8 cellular contexts compared by ENCODE assay signal in genomic region chr7:2553831-2554581, GRCh38. TPM values are rescaled to one million over a fixed set of nuclear protein-coding genes. Genes with fewer than 3 reads are reported as not detected.
A peak's percentile ranks its signal among the peaks of the same experiment; 100 is the strongest.
DNase-seq lines count a peak whose midpoint lies in the region; ATAC-seq, FAIRE-seq and TF ChIP-seq lines count a peak whose summit lies in the region.

No MANE protein-coding gene starts in this region.

- CTCF ChIA-PET in endothelial cell of umbilical vein (lab: Charles Lee), result no interaction called here

- H3F3A ChIP-seq in OCI-LY1 (ENCODE audit: insufficient read depth, low read length), result no peaks in the 10 kb centered on the region

- TF ChIP-seq CTCF in DND-41 (IDR thresholded peaks at IDR 0.05; ENCODE audit: borderline replicate concordance, extremely low read depth, low read length, poor library complexity, severe bottlenecking) (no peak), OCI-LY1 (IDR thresholded peaks at IDR 0.05; ENCODE audit: low read length) (no peak), endothelial cell of umbilical vein (IDR thresholded peaks at IDR 0.05; ENCODE audit: extremely low read depth in 1 of 2, insufficient read depth in 1 of 2, low read depth in 1 of 2, low read length in 2 of 2) (no peak), ovary (IDR thresholded peaks at IDR 0.05) (no peak), thyroid gland (IDR thresholded peaks at IDR 0.05) (no peak)

- H3K9me3 ChIP-seq in DND-41 (ENCODE audit: insufficient read depth, low read length, severe bottlenecking) (no peaks in the 10 kb centered on the region), OCI-LY1 (ENCODE audit: low read length) (no peaks in the 10 kb centered on the region), endothelial cell of umbilical vein (replicated peaks; ENCODE audit: control insufficient read depth, insufficient read depth, low read length) (no peaks in the 10 kb centered on the region), ovary (no peaks in the 10 kb centered on the region), thyroid gland (no peaks in the 10 kb centered on the region)

- dilution Hi-C loops in endothelial cell of umbilical vein (cut with MboI; ENCODE audit: extremely low pct_ligation_motif_present, low sequenced_read_pairs), result no loop called here

- ATAC-seq in DND-41 (ENCODE audit: insufficient read depth, low read depth), result no peak
- ATAC-seq in GM18867 (IDR thresholded peaks at IDR 0.05; ENCODE audit: unreplicated experiment), result no peak

- peak overlapping the region; percentile 99 for H3K9ac ChIP-seq in DND-41 (ENCODE audit: low read depth, low read length)
- peak overlapping the region; percentile 65 for H3K9ac ChIP-seq in OCI-LY1 (ENCODE audit: low read length)
- no peak overlapping the region for H3K9ac ChIP-seq in endothelial cell of umbilical vein (replicated peaks; ENCODE audit: extremely low read depth, insufficient read depth, low read length)

- WGBS in ovary, 3 donors, result 66 to 72% (median 68%) methylated on average over 16 of the region's 16 CpGs
- WGBS in thyroid gland, 2 donors, result 79 to 80% methylated on average over 15 to 16 of the region's 16 CpGs

- H3K36me3 ChIP-seq in DND-41 (ENCODE audit: insufficient read depth, low read length), result peaks cover 22% of the 10 kb centered on the region
- H3K36me3 ChIP-seq in OCI-LY1 (ENCODE audit: insufficient read depth, low read length), result peaks cover 18% of the 10 kb centered on the region
- peaks cover 0 to 2% of the 10 kb centered on the region in 2 experiments for H3K36me3 ChIP-seq in endothelial cell of umbilical vein (ENCODE audit: control insufficient read depth in 2 of 2, extremely low read depth in 1 of 2, insufficient read depth in 2 of 2, low read length in 2 of 2)
- H3K36me3 ChIP-seq in ovary, result no peaks in the 10 kb centered on the region
- no peaks in the 10 kb centered on the region for H3K36me3 ChIP-seq in thyroid gland

- TF ChIP-seq POLR2A in endothelial cell of umbilical vein (IDR thresholded peaks at IDR 0.05; ENCODE audit: low read depth, low read length) (no peak), ovary (IDR thresholded peaks at IDR 0.05) (no peak), thyroid gland (IDR thresholded peaks at IDR 0.05) (no peak)

- no peaks in the 10 kb centered on the region for H3K9me2 ChIP-seq in OCI-LY1 (ENCODE audit: low read depth, low read length)

- H3K79me2 ChIP-seq in DND-41 (ENCODE audit: insufficient read depth, low read length) (peaks cover 35% of the 10 kb centered on the region), OCI-LY1 (ENCODE audit: insufficient read depth, low read length) (no peaks in the 10 kb centered on the region), endothelial cell of umbilical vein (ENCODE audit: control insufficient read depth, insufficient read depth, low read length) (peaks cover 13% of the 10 kb centered on the region)

- H3K4me1 ChIP-seq in DND-41 (ENCODE audit: insufficient read depth, low read length) (peaks cover 37% of the 10 kb centered on the region), OCI-LY1 (ENCODE audit: insufficient read depth, low read length, severe bottlenecking) (peaks cover 22% of the 10 kb centered on the region), endothelial cell of umbilical vein (ENCODE audit: control insufficient read depth, extremely low read depth, insufficient read depth, low read length) (peaks cover 9% of the 10 kb centered on the region), ovary (ENCODE audit: insufficient read depth) (peaks cover 9% of the 10 kb centered on the region), thyroid gland (peaks cover 14 to 19% of the 10 kb centered on the region in 2 donors)

- no peak for TF ChIP-seq EP300 in ovary (IDR thresholded peaks at IDR 0.05)

- peak overlapping the region; percentile 87 to 97 for H3K4me3 ChIP-seq in DND-41 (ENCODE audit: low read depth in 1 of 2, low read length in 2 of 2)
- H3K4me3 ChIP-seq in OCI-LY1 (ENCODE audit: low read depth, low read length, poor library complexity, severe bottlenecking), result peak overlapping the region; percentile 87
- peak overlapping the region in 1 of 3 experiments; percentile 81 for H3K4me3 ChIP-seq in endothelial cell of umbilical vein (replicated peaks in 1 of 3; ENCODE audit: insufficient read depth in 1 of 3, low read depth in 1 of 3, low read length in 3 of 3)
- H3K4me3 ChIP-seq in ovary, result peak overlapping the region; percentile 93
- peak overlapping the region in 1 of 3 donors; percentile 83 for H3K4me3 ChIP-seq in thyroid gland (replicated peaks in 1 of 3)

- POLR2A ChIA-PET in endothelial cell of umbilical vein (lab: Charles Lee), result no interaction called here

- TSS peak; percentile 20 for BruUV-seq in endothelial cell of umbilical vein (replicated peaks; lab: Mats Ljungman, UMichigan)

- intact Hi-C loops in endothelial cell of umbilical vein (cut with micrococcal nuclease) (loop anchor here (2.0 kb wide), 3 partner anchors 25 to 79 kb away; no protein-coding TSS in a partner anchor), ovary (cut with DNase I) (loop anchor here in 2 of 4 donors (2.0 to 10.0 kb wide), 3 partner anchors 63 to 311 kb away; partner anchors contain the start of gene TTYH3 (in 1 of the 2)), thyroid gland (cut with DNase I) (loop anchor here (5.0 to 10.0 kb wide), 2 partner anchors 72 to 291 kb away; partner anchors contain the start of gene GNA12)

- no peak for FAIRE-seq in endothelial cell of umbilical vein (lab: Jason Lieb, UNC)

- peak overlapping the region; percentile 100 for H3K27ac ChIP-seq in DND-41 (ENCODE audit: low read length)
- peak overlapping the region; percentile 44 for H3K27ac ChIP-seq in OCI-LY1 (ENCODE audit: low read depth, low read length, poor library complexity, severe bottlenecking)
- no peak overlapping the region for H3K27ac ChIP-seq in endothelial cell of umbilical vein (ENCODE audit: insufficient read depth, low read depth, low read length)
- H3K27ac ChIP-seq in ovary, result no peak overlapping the region
- H3K27ac ChIP-seq in thyroid gland, result no peak overlapping the region

- H2AFZ ChIP-seq in DND-41 (ENCODE audit: low read depth, low read length) (peak overlapping the region; percentile 98; the same call in 1 of the 2 replicates), OCI-LY1 (ENCODE audit: low read length) (no peak overlapping the region), endothelial cell of umbilical vein (ENCODE audit: low read depth, low read length) (no peak overlapping the region)

- H4K20me1 ChIP-seq in DND-41 (ENCODE audit: insufficient read depth, low read length) (peaks cover 5% of the 10 kb centered on the region), OCI-LY1 (ENCODE audit: insufficient read depth, low read length) (no peaks in the 10 kb centered on the region), endothelial cell of umbilical vein (replicated peaks; ENCODE audit: control insufficient read depth, extremely low read depth, insufficient read depth, low read length) (no peaks in the 10 kb centered on the region)

- H3K27me3 ChIP-seq in DND-41 (ENCODE audit: insufficient read depth, low read length, poor library complexity), result no peaks in the 10 kb centered on the region
- H3K27me3 ChIP-seq in OCI-LY1 (ENCODE audit: insufficient read depth, low read length), result no peaks in the 10 kb centered on the region
- no peaks in the 10 kb centered on the region for H3K27me3 ChIP-seq in endothelial cell of umbilical vein (ENCODE audit: control insufficient read depth in 2 of 2, insufficient read depth in 2 of 2, low read length in 2 of 2)
- H3K27me3 ChIP-seq in ovary, result no peaks in the 10 kb centered on the region
- H3K27me3 ChIP-seq in thyroid gland, result no peaks in the 10 kb centered on the region

- peak overlapping the region; percentile 100 for H3K4me2 ChIP-seq in DND-41 (ENCODE audit: insufficient read depth, low read length)
- H3K4me2 ChIP-seq in OCI-LY1 (ENCODE audit: low read length), result peak overlapping the region; percentile 97
- peak overlapping the region; percentile 64 for H3K4me2 ChIP-seq in endothelial cell of umbilical vein (ENCODE audit: insufficient read depth, low read length)

- H3K9me1 ChIP-seq in endothelial cell of umbilical vein (replicated peaks; ENCODE audit: control insufficient read depth, extremely low read depth, insufficient read depth, low read length), result no peaks in the 10 kb centered on the region

- DNase-seq in DND-41 (no peak), endothelial cell of umbilical vein (ENCODE audit: low read depth, low spot score) (no peak), ovary (peak in 1 of 5 donors; percentile 37), amygdala (lab: John Stamatoyannopoulos, UW) (no peak), thyroid gland (no peak), CD1c-positive myeloid dendritic cell (ENCODE audit: extremely low spot score) (no peak)

RNA-seq across cellular contexts. Expression of gene BRAT1, which starts 1.3 kb away (rescaled TPM):
- 31.6 and 32.2 TPM in 2 replicates for total RNA-seq in endothelial cell of umbilical vein
- 31.1 and 40.3 TPM in 2 replicates for polyA plus RNA-seq in endothelial cell of umbilical vein
- 17.5 and 24.9 TPM in 2 replicates for polyA plus RNA-seq in endothelial cell of umbilical vein (2011; cell fraction: cytosol; rRNA removed)
- polyA plus RNA-seq in endothelial cell of umbilical vein (2011; cell fraction: nucleus; rRNA removed), result 64.9 and 75.7 TPM in 2 replicates
- 22.1 and 23.0 TPM in 2 replicates for polyA plus RNA-seq in endothelial cell of umbilical vein (2012)
- polyA minus RNA-seq in endothelial cell of umbilical vein, result 13.8 and 14.1 TPM in 2 replicates
- 29.8 TPM for polyA minus RNA-seq in endothelial cell of umbilical vein (2011; cell fraction: cytosol; rRNA and poly(A)+ RNA removed)
- 10.8 and 13.0 TPM in 2 replicates for polyA minus RNA-seq in endothelial cell of umbilical vein (2011; cell fraction: nucleus; rRNA and poly(A)+ RNA removed)
- 10 to 100 TPM; 26.9 to 33.5 (median 30.2) TPM for total RNA-seq in ovary
- polyA plus RNA-seq in ovary, result 10 to 100 TPM in 1 of 2 donors, 1 to 10 TPM in 1; 1.3 to 39.1 TPM
- total RNA-seq in thyroid gland, result 10 to 100 TPM; 37.2 to 51.8 (median 45.6) TPM

RNA-seq across cellular contexts. Expression of gene IQCE, which starts 4.8 kb away (rescaled TPM):
- total RNA-seq in endothelial cell of umbilical vein, result 11.3 and 14.5 TPM in 2 replicates
- polyA plus RNA-seq in endothelial cell of umbilical vein, result 4.8 and 4.9 TPM in 2 replicates
- polyA plus RNA-seq in endothelial cell of umbilical vein (2011; cell fraction: cytosol; rRNA removed), result 5.5 and 5.8 TPM in 2 replicates
- polyA plus RNA-seq in endothelial cell of umbilical vein (2011; cell fraction: nucleus; rRNA removed), result 18.5 and 18.6 TPM in 2 replicates
- 6.0 and 9.1 TPM in 2 replicates for polyA plus RNA-seq in endothelial cell of umbilical vein (2012)
- 9.3 and 13.5 TPM in 2 replicates for polyA minus RNA-seq in endothelial cell of umbilical vein
- 10.9 TPM for polyA minus RNA-seq in endothelial cell of umbilical vein (2011; cell fraction: cytosol; rRNA and poly(A)+ RNA removed)
- polyA minus RNA-seq in endothelial cell of umbilical vein (2011; cell fraction: nucleus; rRNA and poly(A)+ RNA removed), result 7.7 and 8.8 TPM in 2 replicates
- 10 to 100 TPM in 6 of 7 donors, 1 to 10 TPM in 1; 7.2 to 19.2 (median 14.1) TPM for total RNA-seq in ovary
- polyA plus RNA-seq in ovary, result 1 to 10 TPM; 4.4 to 6.8 TPM
- total RNA-seq in thyroid gland, result 10 to 100 TPM; 16.0 to 40.2 (median 37.2) TPM

RNA-seq across cellular contexts. Expression of gene LFNG, which starts 34.4 kb away (rescaled TPM):
- total RNA-seq in endothelial cell of umbilical vein (12.6 and 15.1 TPM in 2 replicates), ovary (1 to 10 TPM in 6 of 7 donors, under 1 TPM in 1; 0.86 to 8.2 (median 3.3) TPM), thyroid gland (1 to 10 TPM; 3.8 to 6.1 (median 4.8) TPM)
- polyA plus RNA-seq in endothelial cell of umbilical vein (13.1 and 14.8 TPM in 2 replicates), ovary (1 to 10 TPM; 2.3 to 4.1 TPM)
- 8.3 and 11.9 TPM in 2 replicates for polyA plus RNA-seq in endothelial cell of umbilical vein (2011; cell fraction: cytosol; rRNA removed)
- 9.8 and 11.4 TPM in 2 replicates for polyA plus RNA-seq in endothelial cell of umbilical vein (2011; cell fraction: nucleus; rRNA removed)
- 2.4 and 3.1 TPM in 2 replicates for polyA plus RNA-seq in endothelial cell of umbilical vein (2012)
- 9.5 and 10.4 TPM in 2 replicates for polyA minus RNA-seq in endothelial cell of umbilical vein
- 7.8 TPM for polyA minus RNA-seq in endothelial cell of umbilical vein (2011; cell fraction: cytosol; rRNA and poly(A)+ RNA removed)
- 6.2 and 13.7 TPM in 2 replicates for polyA minus RNA-seq in endothelial cell of umbilical vein (2011; cell fraction: nucleus; rRNA and poly(A)+ RNA removed)

Comparison
In these comparisons a context has a peak if more than half of its experiments do, and no peak if none do; other contexts are left out.
1. H3K27ac ChIP-seq: peak in DND-41 (single experiment) and OCI-LY1 (single experiment); none in endothelial cell of umbilical vein (single experiment), ovary (0 of 2) and thyroid gland (0 of 3).
2. Peak in every context shown above with its lines, with median percentiles within 50 percentile points of each other: H3K4me2 ChIP-seq.